Comparison of ENCODE assay signal across 1 cellular context in the genomic region with DNA sequence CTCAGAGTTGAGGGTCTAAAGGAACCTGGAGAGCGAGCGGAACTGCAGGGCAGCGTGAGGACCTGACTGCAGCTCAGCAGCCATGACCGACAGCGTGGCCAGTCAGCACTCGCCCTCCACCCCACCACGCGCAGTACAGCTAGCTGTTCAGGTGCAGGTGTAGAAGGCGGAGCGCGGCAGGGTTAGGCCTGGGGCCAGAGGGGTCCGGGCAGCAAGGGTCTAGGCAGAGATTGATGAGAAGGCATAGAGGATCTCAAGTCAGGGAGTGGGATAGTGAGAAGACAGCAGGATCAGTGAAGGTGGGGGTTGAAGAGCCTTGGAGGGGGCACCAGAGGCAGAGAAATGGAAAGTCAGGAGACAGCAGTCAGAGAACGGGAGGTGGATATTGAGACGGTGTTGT.
TF ChIP-seq lines count a peak whose summit lies in the region.

No MANE protein-coding gene starts in this region.

TF ChIP-seq in H1, 55 proteins besides CTCF, POLR2A, EP300 and RAD21:
- no peak for TF ChIP-seq ASH2L (IDR thresholded peaks at IDR 0.05; ENCODE audit: low read length)
- no peak for TF ChIP-seq HDAC2 (IDR thresholded peaks at IDR 0.05; ENCODE audit: borderline replicate concordance in 1 of 2, low read depth in 2 of 2, low read length in 2 of 2)
- no peak for TF ChIP-seq SIRT6 (IDR thresholded peaks at IDR 0.05; ENCODE audit: low read length)
- no peak for TF ChIP-seq GABPA (IDR thresholded peaks at IDR 0.05; ENCODE audit: borderline replicate concordance, insufficient read depth, low read length)
- TF ChIP-seq ATF3 (IDR thresholded peaks at IDR 0.05; ENCODE audit: insufficient read depth, low read depth, low read length), result no peak
- TF ChIP-seq SP4 (IDR thresholded peaks at IDR 0.05; ENCODE audit: low read length), result no peak
- no peak for TF ChIP-seq GTF2F1 (IDR thresholded peaks at IDR 0.05; ENCODE audit: borderline replicate concordance, low read depth, low read length)
- no peak for TF ChIP-seq CHD2 (IDR thresholded peaks at IDR 0.05; ENCODE audit: low read length)
- TF ChIP-seq, protein P1, sequence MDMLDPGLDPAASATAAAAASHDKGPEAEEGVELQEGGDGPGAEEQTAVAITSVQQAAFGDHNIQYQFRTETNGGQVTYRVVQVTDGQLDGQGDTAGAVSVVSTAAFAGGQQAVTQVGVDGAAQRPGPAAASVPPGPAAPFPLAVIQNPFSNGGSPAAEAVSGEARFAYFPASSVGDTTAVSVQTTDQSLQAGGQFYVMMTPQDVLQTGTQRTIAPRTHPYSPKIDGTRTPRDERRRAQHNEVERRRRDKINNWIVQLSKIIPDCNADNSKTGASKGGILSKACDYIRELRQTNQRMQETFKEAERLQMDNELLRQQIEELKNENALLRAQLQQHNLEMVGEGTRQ (IDR thresholded peaks at IDR 0.05; ENCODE audit: low read length), result no peak
- no peak for TF ChIP-seq ZNF274 (IDR thresholded peaks at IDR 0.05; ENCODE audit: borderline replicate concordance, extremely low read depth, low read length)
- TF ChIP-seq SP1 (IDR thresholded peaks at IDR 0.05; ENCODE audit: low read depth, low read length), result no peak
- TF ChIP-seq CBX5 (IDR thresholded peaks at IDR 0.05; ENCODE audit: low read depth, low read length), result no peak
TF ChIP-seq in H1: peak in this region for 0.
